ENCODE assay signal across 15 cellular contexts in the genomic region with DNA sequence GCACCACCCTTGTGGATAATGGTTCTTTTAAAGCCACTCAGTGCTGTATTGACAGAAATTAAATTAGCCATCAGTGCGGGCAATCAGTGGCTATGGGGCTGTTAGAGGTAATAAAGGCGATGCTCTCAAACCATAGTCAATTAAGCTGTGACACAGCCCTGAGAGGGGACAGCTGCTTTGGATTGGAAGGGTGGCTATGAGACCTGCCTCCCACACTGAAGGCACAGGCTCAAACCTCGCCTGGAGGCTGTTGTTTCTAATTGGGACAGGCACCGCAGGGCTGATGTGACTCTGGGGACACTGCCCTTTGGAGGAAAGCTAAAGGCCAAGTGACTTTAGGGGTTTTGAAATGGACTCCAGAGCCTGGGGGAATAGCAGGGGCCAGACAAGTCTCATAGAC.
A peak's percentile ranks its signal among the peaks of the same experiment; 100 is the strongest.
DNase-seq lines count a peak whose midpoint lies in the region; ATAC-seq lines count a peak whose summit lies in the region.
"Had no signal": no experiment of that assay in that cellular context is flagged by ENCODE, and none has a peak within 500 bp of the region (broad histone marks: within the 10 kb centered on the region; RNA-seq: fewer than 3 reads in every experiment).

No MANE protein-coding gene starts in this region.

- DNase-seq in NCI-H1105 (lab: John Stamatoyannopoulos, UW) (peak; percentile 84), NCI-H1436 treated with DMSO at 0.1 percent for 48 hours (lab: John Stamatoyannopoulos, UW) (peak; percentile 89), NCI-H748 (lab: John Stamatoyannopoulos, UW; ENCODE audit: unreplicated experiment) (peak; percentile 98), retina (peak; percentile 68), HK-2 (ENCODE audit: unreplicated experiment) (no peak)
- no peak for DNase-seq in stimulated activated CD8-positive, alpha-beta memory T cell treated with anti-CD3 and anti-CD28 coated beads, Interleukin-4, amount 100 ng/mL, for 48 hours
- DNase-seq: COR-L47, DMS53, H9, NCI-H1694, NCI-H524 treated with DMSO at 0.1 percent for 48 hours, T-cell, T-helper 9 cell had no signal

- no peak for ATAC-seq in GM18868 (IDR thresholded peaks at IDR 0.05; ENCODE audit: unreplicated experiment)
- ATAC-seq: Panc1, T-cell had no signal

Comparison
In these comparisons a context has a peak if more than half of its experiments do, and no peak if none do; other contexts are left out.
1. DNase-seq: peak in NCI-H1105 (single experiment), NCI-H1436 treated with DMSO at 0.1 percent for 48 hours (single experiment), NCI-H748 (single experiment) and retina (single experiment); none in HK-2 (single experiment) and stimulated activated CD8-positive, alpha-beta memory T cell treated with anti-CD3 and anti-CD28 coated beads, Interleukin-4, amount 100 ng/mL, for 48 hours (single experiment).